28 cellular contexts compared by ENCODE assay signal in the genomic region with DNA sequence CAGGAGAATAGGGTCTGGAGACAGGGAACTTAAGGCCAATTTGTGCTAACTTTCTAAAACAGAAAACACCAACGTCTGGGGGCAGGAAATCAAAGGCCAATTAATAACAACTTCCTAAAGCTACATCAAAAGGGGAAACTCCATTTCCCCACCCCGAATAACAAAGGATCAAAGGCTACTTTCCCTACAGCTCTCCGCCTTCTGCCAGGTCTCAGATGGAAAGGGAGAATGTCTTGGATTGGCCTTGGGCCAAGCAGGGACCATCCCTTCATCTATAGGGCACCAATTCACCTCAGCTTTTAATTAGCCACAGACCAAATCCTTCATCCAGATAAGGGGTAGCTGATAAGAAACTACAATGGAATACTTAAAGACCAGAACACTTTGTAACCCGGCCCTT.
"Had no signal": no experiment of that assay in that cellular context is flagged by ENCODE, and none has a peak within 500 bp of the region (broad histone marks: within the 10 kb centered on the region; RNA-seq: fewer than 3 reads in every experiment).

No MANE protein-coding gene starts in this region.

- H3K27ac ChIP-seq: neural progenitor cell, ovary, parathyroid adenoma, psoas muscle, right lobe of liver, sigmoid colon, stomach, thoracic aorta, thyroid gland, tibial nerve, upper lobe of right lung, uterus had no signal

- H3K27ac Mint-ChIP-seq: natural killer cell; nephron; neural progenitor cell; progenitor cell of endocrine pancreas; stimulated activated effector memory CD8-positive, alpha-beta T cell treated with anti-CD3 and anti-CD28 coated beads, Interleukin-12 subunit alpha, Interleukin-12 subunit beta, amount 100 ng/mL, for 72 hours; stimulated activated naive B cell treated with anti-CD40 and anti-IgM and Interleukin-4, amounts not matched to agents 10 μg/mL and 1 μg/mL and 100 μg/mL, for 72 hours; stimulated activated naive CD8-positive, alpha-beta T cell treated with anti-CD3 and anti-CD28 coated beads, Interleukin-15, Interleukin-2, amounts not matched to agents 100 ng/mL and 50 ng/mL, for 24 hours had no signal

- ATAC-seq: natural killer cell; psoas muscle; right cardiac atrium; right lobe of liver; stimulated activated effector memory CD8-positive, alpha-beta T cell treated with anti-CD3 and anti-CD28 coated beads, Interleukin-12 subunit alpha, Interleukin-12 subunit beta, amount 100 ng/mL, for 72 hours; stimulated activated naive B cell treated with anti-CD40 and anti-IgM and Interleukin-4, amounts not matched to agents 10 μg/mL and 1 μg/mL and 100 μg/mL, for 72 hours; upper lobe of right lung had no signal

- H3K27me3 ChIP-seq: neural progenitor cell, ovary, right lobe of liver, sigmoid colon, stomach, thyroid gland, tibial nerve, upper lobe of right lung, uterus had no signal

- H3K4me1 Mint-ChIP-seq: natural killer cell; nephron; stimulated activated effector memory CD8-positive, alpha-beta T cell treated with anti-CD3 and anti-CD28 coated beads, Interleukin-12 subunit alpha, Interleukin-12 subunit beta, amount 100 ng/mL, for 72 hours; stimulated activated naive B cell treated with anti-CD40 and anti-IgM and Interleukin-4, amounts not matched to agents 10 μg/mL and 1 μg/mL and 100 μg/mL, for 72 hours had no signal

- DNase-seq: natural killer cell; occipital lobe; ovary; posterior cingulate gyrus; psoas muscle; right cardiac atrium; right lobe of liver; sigmoid colon; small intestine; stimulated activated CD4-positive, alpha-beta T cell treated with anti-CD3 and anti-CD28 coated beads, Interleukin-15, amount 100 ng/mL, for 24 hours; stimulated activated CD4-positive, alpha-beta T cell treated with anti-CD3 and anti-CD28 coated beads, Interleukin-2, amount 100 ng/mL, for 24 hours; stimulated activated CD4-positive, alpha-beta T cell treated with anti-CD3 and anti-CD28 coated beads, Interleukin-2, amount 100 ng/mL, for 48 hours; stimulated activated CD4-positive, alpha-beta T cell treated with anti-CD3 and anti-CD28 coated beads, Interleukin-4, amount 100 ng/mL, for 24 hours; stimulated activated naive B cell treated with anti-CD40 and anti-IgM and Interleukin-4, amounts not matched to agents 10 μg/mL and 1 μg/mL and 100 μg/mL, for 72 hours; stimulated activated naive CD4-positive, alpha-beta T cell treated with Interleukin-2 at 50 U/mL for 16 hours; stomach; thyroid gland; trophoblast cell; upper lobe of right lung; uterus had no signal

- H3K4me3 ChIP-seq: neural progenitor cell, ovary, psoas muscle, right lobe of liver, sigmoid colon, stomach, thoracic aorta, thyroid gland, tibial nerve, upper lobe of right lung, uterus had no signal

- H3K9me3 ChIP-seq: ovary, psoas muscle, right lobe of liver, sigmoid colon, thoracic aorta, thyroid gland, upper lobe of right lung, uterus had no signal

- H3K4me3 Mint-ChIP-seq: natural killer cell; nephron; neural progenitor cell; stimulated activated effector memory CD8-positive, alpha-beta T cell treated with anti-CD3 and anti-CD28 coated beads, Interleukin-12 subunit alpha, Interleukin-12 subunit beta, amount 100 ng/mL, for 72 hours; stimulated activated naive B cell treated with anti-CD40 and anti-IgM and Interleukin-4, amounts not matched to agents 10 μg/mL and 1 μg/mL and 100 μg/mL, for 72 hours; stimulated activated naive CD8-positive, alpha-beta T cell treated with anti-CD3 and anti-CD28 coated beads, Interleukin-15, Interleukin-2, amounts not matched to agents 100 ng/mL and 50 ng/mL, for 24 hours had no signal

- H3K36me3 ChIP-seq: neural progenitor cell, ovary, right lobe of liver, sigmoid colon, stomach, thoracic aorta, thyroid gland, tibial nerve, upper lobe of right lung, uterus had no signal

- H3K4me1 ChIP-seq: neural progenitor cell, parathyroid adenoma, psoas muscle, right lobe of liver, sigmoid colon, stomach, thyroid gland, tibial nerve, upper lobe of right lung, uterus had no signal

- H3K9ac ChIP-seq: neural progenitor cell, parathyroid adenoma had no signal

- H3K36me3 Mint-ChIP-seq: natural killer cell; neural progenitor cell; stimulated activated effector memory CD8-positive, alpha-beta T cell treated with anti-CD3 and anti-CD28 coated beads, Interleukin-12 subunit alpha, Interleukin-12 subunit beta, amount 100 ng/mL, for 72 hours; stimulated activated naive B cell treated with anti-CD40 and anti-IgM and Interleukin-4, amounts not matched to agents 10 μg/mL and 1 μg/mL and 100 μg/mL, for 72 hours had no signal

- H3K9me3 Mint-ChIP-seq: natural killer cell; stimulated activated effector memory CD8-positive, alpha-beta T cell treated with anti-CD3 and anti-CD28 coated beads, Interleukin-12 subunit alpha, Interleukin-12 subunit beta, amount 100 ng/mL, for 72 hours; stimulated activated naive CD8-positive, alpha-beta T cell treated with anti-CD3 and anti-CD28 coated beads, Interleukin-15, Interleukin-2, amounts not matched to agents 100 ng/mL and 50 ng/mL, for 24 hours had no signal
